8 cellular contexts compared by ENCODE assay signal in the genomic region with DNA sequence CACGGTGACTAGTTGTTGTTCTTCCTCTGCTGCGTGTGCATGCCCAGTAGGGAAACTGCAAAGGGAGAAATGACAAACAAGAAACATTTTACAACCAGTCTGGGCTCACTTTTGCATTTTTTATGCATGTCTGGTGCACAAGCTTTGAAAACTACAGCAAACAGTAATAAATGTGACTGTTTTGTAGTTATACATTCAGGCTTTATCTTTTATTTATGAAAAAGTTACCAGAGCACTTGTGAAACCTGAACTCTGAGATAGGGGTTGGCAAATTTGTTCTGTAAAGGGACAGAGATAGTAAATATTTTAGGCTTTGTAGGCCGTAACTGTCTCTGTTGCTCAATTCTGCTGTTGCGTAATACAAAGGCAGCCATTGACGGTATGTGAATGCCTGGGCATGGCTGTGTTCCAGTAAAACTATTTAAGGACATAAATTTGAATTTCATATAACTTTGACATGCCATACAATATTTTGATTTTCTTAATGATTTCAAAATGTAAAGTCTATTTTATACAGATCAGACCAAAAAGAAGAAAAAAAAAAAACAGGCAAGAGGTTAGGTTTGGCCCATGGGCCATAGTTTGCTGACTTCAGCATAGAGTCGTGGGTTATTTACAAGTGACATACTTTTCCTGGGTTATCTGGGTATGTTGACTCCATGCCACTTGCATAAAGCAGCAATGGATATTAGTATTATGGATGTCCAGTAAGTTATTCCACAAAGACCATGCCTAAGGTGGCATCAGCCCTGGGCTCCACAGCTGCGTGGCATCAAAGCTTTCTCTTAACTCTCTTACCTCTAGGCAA. TPM values are rescaled to one million over a fixed set of nuclear protein-coding genes. Genes with fewer than 3 reads are reported as not detected.
A peak's percentile ranks its signal among the peaks of the same experiment; 100 is the strongest.
DNase-seq lines count a peak whose midpoint lies in the region; ATAC-seq, FAIRE-seq and TF ChIP-seq lines count a peak whose summit lies in the region.
"Had no signal": no experiment of that assay in that cellular context is flagged by ENCODE, and none has a peak within 500 bp of the region (broad histone marks: within the 10 kb centered on the region; RNA-seq: fewer than 3 reads in every experiment).

No MANE protein-coding gene starts in this region.

- CTCF ChIA-PET in K562 (lab: Yijun Ruan, JAX; ENCODE audit: low intra/inter-chr PET ratio) (no interaction called here), HepG2 (lab: Yijun Ruan, JAX; ENCODE audit: low intra/inter-chr PET ratio, low total read pairs) (no interaction called here)

- no peak for TF ChIP-seq CTCF in K562 (IDR thresholded peaks at IDR 0.05 in 2 of 3, conservative IDR thresholded peaks at IDR 0.05 in 1 of 3; ENCODE audit: insufficient read depth in 2 of 3, low read depth in 1 of 3, low read length in 3 of 3)
- peak; percentile 9; the same call in 1 of the 2 replicates for TF ChIP-seq CTCF in HepG2 (CRISPR knock-in tag; IDR thresholded peaks at IDR 0.05)
- TF ChIP-seq CTCF in transverse colon (IDR thresholded peaks at IDR 0.05) = no peak

- DNase-seq in K562 (ENCODE audit: extremely low read depth in 1 of 4, low spot score in 3 of 4) (no peak), HepG2 (ENCODE audit: low spot score) (peak; percentile 96), transverse colon (peak; percentile 43)
- DNase-seq: activated T-cell treated with anti-CD3 and anti-CD28 coated beads, Interleukin-2, amount 50 U/mL, for 72 hours had no signal

- no TSS peak for BruUV-seq in K562 (replicated peaks; lab: Mats Ljungman, UMichigan)
- BruUV-seq in HepG2 (replicated peaks; lab: Mats Ljungman, UMichigan) = no TSS peak

- POLR2A ChIA-PET in K562 (lab: Yijun Ruan, JAX) = no interaction called here
- POLR2A ChIA-PET in HepG2 (lab: Yijun Ruan, JAX) = no interaction called here

- H3K36me3 ChIP-seq in K562 (ENCODE audit: control insufficient read depth, insufficient read depth, low read length) = peaks cover 50% of the 10 kb centered on the region; the same call in 2 of the 3 replicates
- peaks cover 13 to 49% of the 10 kb centered on the region in 2 experiments for H3K36me3 ChIP-seq in HepG2 (replicated peaks in 1 of 2; ENCODE audit: control insufficient read depth in 1 of 2, insufficient read depth in 2 of 2, low read length in 2 of 2)
- peaks cover 0 to 17% (median 6%) of the 10 kb centered on the region in 4 donors for H3K36me3 ChIP-seq in transverse colon

- H3K4me3 ChIP-seq in K562 (no peak overlapping the region), HepG2 (replicated peaks in 1 of 3; ENCODE audit: insufficient read depth in 1 of 3, low read depth in 2 of 3, low read length in 3 of 3) (peak overlapping the region in 2 of 3 experiments; percentile 9 to 39; a peak in 1 of 6 replicates), transverse colon (no peak overlapping the region)

- TF ChIP-seq RAD21 in Ishikawa (IDR thresholded peaks at IDR 0.05; ENCODE audit: low read depth) = no peak
- TF ChIP-seq RAD21 in K562 (CRISPR knock-in tag; conservative IDR thresholded peaks at IDR 0.05 in 1 of 2, IDR thresholded peaks at IDR 0.05 in 1 of 2) = no peak
- TF ChIP-seq RAD21 in HepG2 (CRISPR knock-in tag; IDR thresholded peaks at IDR 0.05) = no peak

- H3K4me1 ChIP-seq in K562 (replicated peaks in 1 of 2; ENCODE audit: control insufficient read depth in 2 of 2, insufficient read depth in 2 of 2, low read length in 2 of 2) (peaks cover 0 to 6% of the 10 kb centered on the region in 2 experiments; a peak in 1 of 5 replicates), HepG2 (ENCODE audit: insufficient read depth, low read length) (peaks cover 90% of the 10 kb centered on the region), transverse colon (peaks cover 35 to 67% (median 60%) of the 10 kb centered on the region in 4 donors)

- ATAC-seq in K562 = no peak
- peak; percentile 47 for ATAC-seq in HepG2
- no peak for ATAC-seq in HG02885 (IDR thresholded peaks at IDR 0.05; ENCODE audit: poor library complexity, unreplicated experiment)
- ATAC-seq in HG03520 (IDR thresholded peaks at IDR 0.05; ENCODE audit: unreplicated experiment) = no peak
- ATAC-seq in GM19397 (IDR thresholded peaks at IDR 0.05; ENCODE audit: unreplicated experiment) = no peak
- ATAC-seq: activated T-cell treated with anti-CD3 and anti-CD28 coated beads, Interleukin-2, amount 50 U/mL, for 72 hours had no signal

- FAIRE-seq in K562 (lab: Jason Lieb, UNC) (no peak), HepG2 (lab: Jason Lieb, UNC) (peak; percentile 60)

- H2AFZ ChIP-seq in K562 (ENCODE audit: low read depth, low read length) = no peak overlapping the region
- no peak overlapping the region for H2AFZ ChIP-seq in HepG2 (ENCODE audit: low read length)

- in situ Hi-C loops in K562 (cut with MboI) = no loop called here
- in situ Hi-C loops in HepG2 (cut with HindIII; ENCODE audit: extremely low pct_ligation_motif_present, low pct_unique_long_range_greater_than_20kb) = no loop called here
- in situ Hi-C loops in transverse colon (cut with MboI; ENCODE audit: low pct_ligation_motif_present in 1 of 4, low pct_unique_long_range_greater_than_20kb in 1 of 4, low sequenced_read_pairs in 3 of 4) = no loop called here

- TF ChIP-seq POLR2A in K562 (conservative IDR thresholded peaks at IDR 0.05) = no peak
- peak; percentile 18 to 29; a peak in 1 of 4 replicates for TF ChIP-seq POLR2A in HepG2 (IDR thresholded peaks at IDR 0.05; ENCODE audit: insufficient read depth in 1 of 2, low read depth in 2 of 2, low read length in 2 of 2)
- TF ChIP-seq POLR2A in transverse colon (IDR thresholded peaks at IDR 0.05) = no peak

- H3K4me2 ChIP-seq in K562 (ENCODE audit: insufficient read depth, low read length) (no peak overlapping the region), HepG2 (ENCODE audit: low read depth, low read length) (peak overlapping the region; percentile 66)

- H3K9me3 ChIP-seq in K562 (replicated peaks; ENCODE audit: control insufficient read depth, insufficient read depth, low read depth, low read length) (no peaks in the 10 kb centered on the region), HepG2 (ENCODE audit: low read length) (no peaks in the 10 kb centered on the region), transverse colon (no peaks in the 10 kb centered on the region)

- TF ChIP-seq EP300 in Ishikawa (IDR thresholded peaks at IDR 0.05; ENCODE audit: borderline replicate concordance) (no peak), K562 (IDR thresholded peaks at IDR 0.05; ENCODE audit: low read length) (no peak), HepG2 (IDR thresholded peaks at IDR 0.05; ENCODE audit: low read depth in 2 of 2, low read length in 2 of 2) (peak; percentile 98 to 99), HepG2 (CRISPR knock-in tag; IDR thresholded peaks at IDR 0.05; ENCODE audit: borderline replicate concordance) (peak; percentile 71; the same call in 1 of the 2 replicates), transverse colon (IDR thresholded peaks at IDR 0.05; ENCODE audit: low read depth) (peak; percentile 54)

- H3K27me3 ChIP-seq in K562 (ENCODE audit: control insufficient read depth in 2 of 2, insufficient read depth in 2 of 2, low read length in 2 of 2) = peaks cover 0 to 8% of the 10 kb centered on the region in 2 experiments; a peak in 3 of 5 replicates
- H3K27me3 ChIP-seq in HepG2 (ENCODE audit: control insufficient read depth in 1 of 2, insufficient read depth in 2 of 2, low read length in 2 of 2) = no peaks in the 10 kb centered on the region
- no peaks in the 10 kb centered on the region for H3K27me3 ChIP-seq in transverse colon

- H3K9ac ChIP-seq in K562 (ENCODE audit: insufficient read depth in 1 of 2, low read depth in 2 of 2, low read length in 2 of 2) = no peak overlapping the region
- peak overlapping the region; percentile 32 for H3K9ac ChIP-seq in HepG2 (ENCODE audit: insufficient read depth, low read depth, low read length)

- H4K20me1 ChIP-seq in K562 (replicated peaks; ENCODE audit: control insufficient read depth, insufficient read depth, low read length) (no peaks in the 10 kb centered on the region), HepG2 (ENCODE audit: insufficient read depth, low read length) (0 out of 2 replicates have a peak, but pooled peaks cover 4% of the 10 kb centered on the region)

- no peaks in the 10 kb centered on the region for H3K9me1 ChIP-seq in K562 (ENCODE audit: control insufficient read depth, insufficient read depth, low read length)

- H3K79me2 ChIP-seq in K562 (ENCODE audit: control insufficient read depth, insufficient read depth, low read length) (no peaks in the 10 kb centered on the region), HepG2 (ENCODE audit: insufficient read depth, low read length) (no peaks in the 10 kb centered on the region)

- H3K27ac ChIP-seq in K562 (ENCODE audit: extremely low read depth, low read depth, low read length) (no peak overlapping the region), HepG2 (ENCODE audit: extremely low read length, insufficient read depth, low read length) (peak overlapping the region; percentile 86), transverse colon (peak overlapping the region; percentile 46 to 75 (median 69))

- intact Hi-C loops in K562 (cut with micrococcal nuclease) (loop anchor here (5.0 kb wide), 1 partner anchor 32 kb away; no protein-coding TSS in a partner anchor), HepG2 (cut with micrococcal nuclease; ENCODE audit: unreplicated experiment) (loop anchor here (5.0 kb wide), 1 partner anchor 167 kb away; no protein-coding TSS in a partner anchor), transverse colon (cut with DNase I; ENCODE audit: low total_unique reads) (no loop called here)

- 76% methylated on average over 7 of the region's 7 CpGs for WGBS in K562 (ENCODE audit: insufficient coverage, low coverage, missing lambda C conversion rate)
- WGBS in HepG2 (ENCODE audit: low lambda C conversion rate) = 20% methylated on average over 7 of the region's 7 CpGs
- 43 to 45% methylated on average over 6 to 7 of the region's 7 CpGs for WGBS in transverse colon (ENCODE audit: low coverage in 1 of 2), 2 donors

RNA-seq across cellular contexts. Expression of gene EML6, which starts 53.6 kb away (rescaled TPM):
- 0.97 and 1.5 TPM in 2 replicates for total RNA-seq in K562 (2011; cell fraction: chromatin; rRNA removed; ENCODE audit: low replicate concordance)
- under 0.01 and 0.26 TPM in 2 replicates for total RNA-seq in K562 (2011; cell fraction: nucleolus; rRNA removed)
- 0.66 and 1.2 TPM in 2 replicates for total RNA-seq in K562 (2011; cell fraction: nucleoplasm; rRNA removed)
- total RNA-seq in K562 (2014; rRNA removed) (0.23 and 0.29 TPM in 2 replicates), K562 (2014; rRNA removed; fragmentation: Illumina TruSeq; extraction: Trizol) (0.11 and 0.41 TPM in 2 replicates), K562 (2015; rRNA removed; fragmentation: Illumina TruSeq; extraction: Trizol) (0.07 and 0.26 TPM in 2 replicates), K562 (2021) (0.35 and 0.49 TPM in 2 replicates), HepG2 (2016; rRNA removed; fragmentation: Illumina TruSeq; extraction: Trizol) (19.9 and 32.4 TPM in 2 replicates), transverse colon (1 to 10 TPM; 1.5 to 8.2 (median 3.4) TPM)
- polyA plus RNA-seq in K562 (2011; rRNA removed) (0.56 and 0.88 TPM in 2 replicates), K562 (2014; fragmentation: Illumina TruSeq; extraction: Trizol) (0.25 and 0.71 TPM in 2 replicates), K562 (2014; fragmentation: Nextera tagmentation; extraction: Ambion mirVana) (under 1 TPM; 0.29 to 0.39 TPM), K562 (2014; rRNA removed) (0.07 and 0.92 TPM in 2 replicates), HepG2 (2011; rRNA removed) (17.2 and 28.5 TPM in 2 replicates)
- polyA plus RNA-seq in K562 (2011; cell fraction: cytosol; rRNA removed) = 0.54 and 0.62 TPM in 2 replicates
- polyA plus RNA-seq in K562 (2011; cell fraction: nucleus; rRNA removed) = 2.7 and 3.2 TPM in 2 replicates
- polyA plus RNA-seq in K562 (2012) = 0.08 and 0.60 TPM in 2 replicates
- polyA minus RNA-seq in K562 (2011; rRNA and poly(A)+ RNA removed) = 0.21 and 0.48 TPM in 2 replicates
- polyA minus RNA-seq in K562 (2011; cell fraction: cytosol; rRNA and poly(A)+ RNA removed) = not detected in 2 replicates
- polyA minus RNA-seq in K562 (2011; cell fraction: nucleus; rRNA and poly(A)+ RNA removed) = 0.44 and 0.81 TPM in 2 replicates
- 8.7 and 8.9 TPM in 2 replicates for total RNA-seq in HepG2 (2016; cell fraction: cytosol; rRNA removed; fragmentation: Illumina TruSeq; extraction: Trizol; ENCODE audit: low read depth)
- 21.5 and 29.8 TPM in 2 replicates for total RNA-seq in HepG2 (2016; cell fraction: insoluble cytoplasmic fraction; rRNA removed; fragmentation: Illumina TruSeq; extraction: Trizol)
- total RNA-seq in HepG2 (2016; cell fraction: membrane; rRNA removed; fragmentation: Illumina TruSeq; extraction: Trizol) = 8.7 and 9.4 TPM in 2 replicates
- total RNA-seq in HepG2 (2016; cell fraction: nucleus; rRNA removed; fragmentation: Illumina TruSeq; extraction: Trizol) = 55.5 and 58.9 TPM in 2 replicates
- 6.9 and 8.2 TPM in 2 replicates for polyA plus RNA-seq in HepG2 (2011; cell fraction: cytosol; rRNA removed)
- 112 TPM in 2 replicates for polyA plus RNA-seq in HepG2 (2011; cell fraction: nucleus; rRNA removed)
- 5.4 and 8.8 TPM in 2 replicates for polyA plus RNA-seq in HepG2 (2012)
- 1.9 and 2.7 TPM in 2 replicates for polyA plus RNA-seq in HepG2 (2016; cell fraction: cytosol; fragmentation: Illumina TruSeq; extraction: Trizol; ENCODE audit: low read depth)
- 13.1 and 14.9 TPM in 2 replicates for polyA plus RNA-seq in HepG2 (2016; cell fraction: insoluble cytoplasmic fraction; fragmentation: Illumina TruSeq; extraction: Trizol; ENCODE audit: low read depth)
- polyA plus RNA-seq in HepG2 (2016; cell fraction: membrane; fragmentation: Illumina TruSeq; extraction: Trizol; ENCODE audit: low read depth) = 2.9 and 3.6 TPM in 2 replicates
- polyA plus RNA-seq in HepG2 (2016; cell fraction: nucleus; fragmentation: Illumina TruSeq; extraction: Trizol; ENCODE audit: insufficient read depth, low read depth) = 110 and 115 TPM in 2 replicates
- polyA minus RNA-seq in HepG2 (2011; rRNA and poly(A)+ RNA removed; ENCODE audit: low replicate concordance) = 15.8 and 16.9 TPM in 2 replicates
- polyA minus RNA-seq in HepG2 (2011; cell fraction: cytosol; rRNA and poly(A)+ RNA removed) = 3.3 and 5.4 TPM in 2 replicates
- polyA minus RNA-seq in HepG2 (2011; cell fraction: nucleus; rRNA and poly(A)+ RNA removed) = 26.1 and 28.0 TPM in 2 replicates

Comparison
In these comparisons a context has a peak if more than half of its experiments do, and no peak if none do; other contexts are left out.
1. DNase-seq: peak in HepG2 (single experiment) and transverse colon (single experiment); none in K562 (0 of 4).
2. H3K4me3 ChIP-seq: peak in HepG2 (2 of 3); none in K562 (single experiment) and transverse colon (0 of 4).
3. POLR2A ChIP-seq: peak in HepG2 (2 of 2); none in K562 (single experiment) and transverse colon (single experiment).